16 cellular contexts compared by ENCODE assay signal in the genomic region with DNA sequence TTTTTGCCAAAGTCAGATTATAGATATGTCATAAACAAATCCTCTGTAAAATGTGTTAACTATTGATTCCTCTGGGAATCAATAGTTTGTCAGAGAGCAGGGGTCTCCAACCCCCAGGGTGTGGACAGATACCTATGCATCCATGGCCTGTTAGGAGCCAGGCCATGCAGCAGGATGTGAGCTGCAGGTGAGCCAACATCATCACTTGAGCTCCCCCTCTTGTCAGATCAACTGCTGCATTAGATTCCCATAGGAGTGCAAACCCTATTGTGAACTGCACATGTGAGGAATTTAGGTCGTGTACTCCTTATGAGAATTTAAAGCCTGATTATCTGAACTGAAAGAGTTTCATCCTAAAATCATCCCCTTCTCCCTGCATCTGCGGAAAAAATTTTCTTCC.
"Had no signal": no experiment of that assay in that cellular context is flagged by ENCODE, and none has a peak within 500 bp of the region (broad histone marks: within the 10 kb centered on the region; RNA-seq: fewer than 3 reads in every experiment).

No MANE protein-coding gene starts in this region.

- H3K4me3 ChIP-seq: esophagus squamous epithelium, prostate gland, right atrium auricular region, transverse colon, vagina had no signal

- H3K27me3 ChIP-seq: esophagus squamous epithelium, right atrium auricular region, transverse colon, vagina had no signal

- H3K4me1 ChIP-seq: esophagus squamous epithelium, prostate gland, right atrium auricular region, transverse colon, vagina had no signal

- H3K9me3 ChIP-seq: esophagus squamous epithelium, prostate gland, vagina had no signal

- FAIRE-seq: endothelial cell of umbilical vein, islet of Langerhans had no signal

- ATAC-seq: activated CD4-positive, alpha-beta T cell treated with anti-CD3 and anti-CD28 coated beads for 36 hours; left cardiac atrium; naive thymus-derived CD4-positive, alpha-beta T cell; stimulated activated naive CD8-positive, alpha-beta T cell treated with anti-CD3 and anti-CD28 coated beads, Interleukin-15, Interleukin-2, amounts not matched to agents 100 U/mL and 50 U/mL, for 24 hours had no signal

- DNase-seq: activated CD4-positive, alpha-beta T cell treated with anti-CD3 and anti-CD28 coated beads for 36 hours; activated CD4-positive, alpha-beta T cell treated with anti-CD3 and anti-CD28 coated beads, Interleukin-2, amount 50 U/mL, for 48 hours; activated gamma-delta T cell; effector CD8-positive, alpha-beta T cell; esophagus squamous epithelium; left cardiac atrium; mesenchymal stem cell; naive thymus-derived CD4-positive, alpha-beta T cell; stimulated activated CD4-positive, alpha-beta T cell treated with anti-CD3 and anti-CD28 coated beads, Interleukin-2, amount 100 ng/mL, for 24 hours; stimulated activated naive CD8-positive, alpha-beta T cell treated with anti-CD3 and anti-CD28 coated beads, Interleukin-15, Interleukin-2, amounts not matched to agents 100 U/mL and 50 U/mL, for 24 hours; transverse colon had no signal

- H3K36me3 ChIP-seq: esophagus squamous epithelium, prostate gland, right atrium auricular region, transverse colon, vagina had no signal

- H3K27ac ChIP-seq: esophagus squamous epithelium, prostate gland, right atrium auricular region, transverse colon, vagina had no signal
